31 cellular contexts compared by ENCODE assay signal in the genomic region with DNA sequence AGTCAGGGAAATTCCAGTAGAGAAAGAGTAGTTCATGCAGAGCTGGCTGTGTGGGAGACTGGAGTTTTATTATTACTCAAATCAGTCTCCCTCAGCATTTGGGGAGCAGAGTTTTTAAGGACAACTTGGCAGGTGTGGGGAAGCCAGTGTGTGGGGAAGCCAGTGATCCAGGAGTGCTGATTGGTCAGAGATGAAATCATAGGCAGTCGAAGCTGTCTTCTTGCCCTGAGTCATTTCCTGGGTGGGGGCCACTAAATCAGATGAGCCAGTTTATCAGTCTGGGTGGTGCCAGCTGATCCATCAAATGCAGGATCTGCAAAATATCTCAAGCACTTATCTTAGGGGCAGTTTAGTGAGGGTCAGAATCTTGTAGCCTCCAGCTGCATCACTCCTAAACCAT.
"Had no signal": no experiment of that assay in that cellular context is flagged by ENCODE, and none has a peak within 500 bp of the region (broad histone marks: within the 10 kb centered on the region; RNA-seq: fewer than 3 reads in every experiment).

No MANE protein-coding gene starts in this region.

- H3K4me3 Mint-ChIP-seq: activated CD8-positive, alpha-beta memory T cell treated with anti-CD3 and anti-CD28 coated beads, Interleukin-2, amount 10 ng/mL, durations not matched to agents 7 days and 5 days; activated naive CD8-positive, alpha-beta T cell treated with anti-CD3 and anti-CD28 coated beads, Interleukin-2, amount 10 ng/mL, durations not matched to agents 7 days and 5 days; activated T-cell treated with anti-CD3 and anti-CD28 coated beads, Interleukin-2, amount 50 U/mL, for 24 hours; activated T-helper 1 cell treated with anti-CD3 and anti-CD28 coated beads, Interleukin-12 subunit alpha, Interleukin-12 subunit beta, Interleukin-2, Interleukin-4 antibody, amounts not matched to agents 30 ng/mL and 10 ng/mL and 1 ng/mL, durations not matched to agents 14 hours and 24 hours and 36 hours had no signal

- H3K27me3 Mint-ChIP-seq: activated CD8-positive, alpha-beta memory T cell treated with anti-CD3 and anti-CD28 coated beads, Interleukin-2, amount 10 ng/mL, durations not matched to agents 7 days and 5 days; activated naive CD8-positive, alpha-beta T cell treated with anti-CD3 and anti-CD28 coated beads, Interleukin-2, amount 10 ng/mL, durations not matched to agents 7 days and 5 days; activated T-cell treated with anti-CD3 and anti-CD28 coated beads, Interleukin-2, amount 50 U/mL, for 24 hours had no signal

- H3K4me1 Mint-ChIP-seq: activated CD8-positive, alpha-beta memory T cell treated with anti-CD3 and anti-CD28 coated beads, Interleukin-2, amount 10 ng/mL, durations not matched to agents 7 days and 5 days; activated naive CD8-positive, alpha-beta T cell treated with anti-CD3 and anti-CD28 coated beads, Interleukin-2, amount 10 ng/mL, durations not matched to agents 7 days and 5 days had no signal

- H3K36me3 Mint-ChIP-seq: activated CD8-positive, alpha-beta memory T cell treated with anti-CD3 and anti-CD28 coated beads, Interleukin-2, amount 10 ng/mL, durations not matched to agents 7 days and 5 days; activated naive CD8-positive, alpha-beta T cell treated with anti-CD3 and anti-CD28 coated beads, Interleukin-2, amount 10 ng/mL, durations not matched to agents 7 days and 5 days had no signal

- DNase-seq: activated CD4-positive, alpha-beta T cell treated with anti-CD3 and anti-CD28 coated beads for 4 hours; activated CD4-positive, CD25-positive, alpha-beta regulatory T cell; activated CD8-positive, alpha-beta memory T cell treated with anti-CD3 and anti-CD28 coated beads, Interleukin-2, amount 10 ng/mL, durations not matched to agents 7 days and 5 days; activated effector memory CD4-positive, alpha-beta T cell treated with Interleukin-2 at 50 U/mL for 16 hours; activated naive CD4-positive, alpha-beta T cell treated with Interleukin-2 at 50 U/mL for 16 hours; activated naive CD8-positive, alpha-beta T cell treated with anti-CD3 and anti-CD28 coated beads, Interleukin-2, amount 10 ng/mL, durations not matched to agents 7 days and 5 days; activated T-cell treated with anti-CD3 and anti-CD28 coated beads, Interleukin-2, amount 50 U/mL, for 24 hours; adrenal gland; anterior cingulate cortex; caudate nucleus; KG1; MV-4-11; NCI-H1092 treated with DMSO at 0.1 percent for 48 hours; NCI-H1417 treated with DMSO at 0.1 percent for 48 hours; NCI-H1694; NCI-H2029; NCI-H2107; NCI-H345; NCI-H510A; NCI-H526 treated with DMSO at 0.1 percent for 48 hours; NCI-H82; NK-92 treated with Interleukin-12 subunit alpha and Interleukin-12 subunit beta, amount 100 ng/mL, for 24 hours; OCI-M1; Right ventricle myocardium superior; SJCRH30; SK-N-SH; T-helper 1 cell had no signal

- H3K27me3 ChIP-seq: adrenal gland, SJCRH30 had no signal

- H3K27ac Mint-ChIP-seq: activated CD8-positive, alpha-beta memory T cell treated with anti-CD3 and anti-CD28 coated beads, Interleukin-2, amount 10 ng/mL, durations not matched to agents 7 days and 5 days; activated naive CD8-positive, alpha-beta T cell treated with anti-CD3 and anti-CD28 coated beads, Interleukin-2, amount 10 ng/mL, durations not matched to agents 7 days and 5 days; activated T-cell treated with anti-CD3 and anti-CD28 coated beads, Interleukin-2, amount 50 U/mL, for 24 hours; activated T-helper 1 cell treated with anti-CD3 and anti-CD28 coated beads, Interleukin-12 subunit alpha, Interleukin-12 subunit beta, Interleukin-2, Interleukin-4 antibody, amounts not matched to agents 30 ng/mL and 10 ng/mL and 1 ng/mL, durations not matched to agents 14 hours and 24 hours and 36 hours had no signal

- ATAC-seq: activated CD8-positive, alpha-beta memory T cell treated with anti-CD3 and anti-CD28 coated beads, Interleukin-2, amount 10 ng/mL, durations not matched to agents 7 days and 5 days; Panc1 had no signal

- H3K4me3 ChIP-seq: adrenal gland, SJCRH30 had no signal

- H3K36me3 ChIP-seq: adrenal gland, SJCRH30 had no signal

- H3K4me1 ChIP-seq: adrenal gland, SJCRH30 had no signal

- H3K9me3 ChIP-seq: adrenal gland, SJCRH30, SK-N-SH had no signal

- H3K9me3 Mint-ChIP-seq: activated naive CD8-positive, alpha-beta T cell treated with anti-CD3 and anti-CD28 coated beads, Interleukin-2, amount 10 ng/mL, durations not matched to agents 7 days and 5 days; activated T-cell treated with anti-CD3 and anti-CD28 coated beads, Interleukin-2, amount 50 U/mL, for 24 hours; activated T-helper 1 cell treated with anti-CD3 and anti-CD28 coated beads, Interleukin-12 subunit alpha, Interleukin-12 subunit beta, Interleukin-2, Interleukin-4 antibody, amounts not matched to agents 30 ng/mL and 10 ng/mL and 1 ng/mL, durations not matched to agents 14 hours and 24 hours and 36 hours had no signal

- H3K9ac ChIP-seq: SK-N-SH had no signal

- H3K27ac ChIP-seq: adrenal gland, RWPE1, SJCRH30, VCaP had no signal

- H3K4me2 ChIP-seq: SK-N-SH had no signal
